In the genomic region with DNA sequence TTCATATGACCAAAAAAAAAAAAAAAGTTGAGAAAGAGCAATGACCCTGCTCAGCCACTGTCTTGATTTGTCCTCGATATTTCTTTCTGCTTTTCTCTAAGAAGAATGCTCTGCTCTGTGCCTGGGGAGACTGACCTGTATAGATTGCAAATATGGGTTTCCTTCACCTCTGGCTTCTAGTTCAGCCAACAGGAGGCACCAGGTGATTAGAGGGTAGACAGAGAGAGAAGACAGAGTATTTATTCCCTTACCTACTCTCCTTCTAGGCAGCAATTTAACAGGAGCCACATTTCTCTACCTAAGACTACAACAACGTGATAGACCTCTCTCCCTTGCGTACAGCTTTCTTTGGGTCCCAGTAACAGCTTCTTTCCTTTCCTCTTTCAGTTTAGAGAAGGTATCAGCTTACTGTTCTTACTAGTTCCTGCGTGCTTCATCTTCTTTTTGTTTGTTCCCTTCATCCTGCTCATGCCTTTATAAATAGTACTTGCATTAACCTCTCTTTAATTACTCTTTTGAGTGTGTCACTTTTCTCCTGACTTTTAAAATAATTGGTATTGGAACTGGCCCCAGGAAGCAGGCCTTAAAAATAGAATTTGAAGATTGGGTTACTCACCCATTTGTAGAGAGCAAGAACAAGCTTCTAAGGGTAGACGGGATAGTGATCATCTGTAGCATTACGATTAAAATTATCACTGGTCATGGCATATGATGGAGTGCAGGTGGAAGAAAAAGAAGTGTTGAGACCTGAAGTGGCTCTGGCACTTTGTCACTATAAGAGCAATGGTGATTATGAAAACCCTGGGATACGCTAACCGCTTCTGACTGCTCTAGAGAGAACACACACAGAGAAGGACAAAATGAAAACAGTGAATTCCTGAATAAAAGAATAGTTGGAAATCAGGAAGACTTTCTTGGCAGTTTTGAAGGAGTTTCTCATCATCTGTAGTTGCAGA, we compare ENCODE assay signal across 2 cellular contexts.
TF ChIP-seq lines count a peak whose summit lies in the region.

No MANE protein-coding gene starts in this region.

TF ChIP-seq in GM23338, 12 proteins besides CTCF, POLR2A, EP300 and RAD21 (continued from another document):
- no peak for TF ChIP-seq CREB1 (CRISPR knock-in tag; IDR thresholded peaks at IDR 0.05; ENCODE audit: low read depth)

TF ChIP-seq in HepG2, 621 proteins besides CTCF, POLR2A, EP300 and RAD21 (continued from another document):
- TF ChIP-seq BCLAF1 (IDR thresholded peaks at IDR 0.05) (no peak), ZFP90 (CRISPR knock-in tag; IDR thresholded peaks at IDR 0.05; ENCODE audit: borderline replicate concordance) (no peak), NFRKB (IDR thresholded peaks at IDR 0.05) (no peak), ZNF282 (IDR thresholded peaks at IDR 0.05; ENCODE audit: partially characterized antibody) (no peak), ZSCAN25 (CRISPR knock-in tag; IDR thresholded peaks at IDR 0.05) (no peak), ZNF225 (CRISPR knock-in tag; IDR thresholded peaks at IDR 0.05) (no peak), ZNF329 (CRISPR knock-in tag; IDR thresholded peaks at IDR 0.05; ENCODE audit: low read depth) (no peak), SNAI1 (CRISPR knock-in tag; IDR thresholded peaks at IDR 0.05; ENCODE audit: borderline replicate concordance) (no peak)
- TF ChIP-seq, protein P1, sequence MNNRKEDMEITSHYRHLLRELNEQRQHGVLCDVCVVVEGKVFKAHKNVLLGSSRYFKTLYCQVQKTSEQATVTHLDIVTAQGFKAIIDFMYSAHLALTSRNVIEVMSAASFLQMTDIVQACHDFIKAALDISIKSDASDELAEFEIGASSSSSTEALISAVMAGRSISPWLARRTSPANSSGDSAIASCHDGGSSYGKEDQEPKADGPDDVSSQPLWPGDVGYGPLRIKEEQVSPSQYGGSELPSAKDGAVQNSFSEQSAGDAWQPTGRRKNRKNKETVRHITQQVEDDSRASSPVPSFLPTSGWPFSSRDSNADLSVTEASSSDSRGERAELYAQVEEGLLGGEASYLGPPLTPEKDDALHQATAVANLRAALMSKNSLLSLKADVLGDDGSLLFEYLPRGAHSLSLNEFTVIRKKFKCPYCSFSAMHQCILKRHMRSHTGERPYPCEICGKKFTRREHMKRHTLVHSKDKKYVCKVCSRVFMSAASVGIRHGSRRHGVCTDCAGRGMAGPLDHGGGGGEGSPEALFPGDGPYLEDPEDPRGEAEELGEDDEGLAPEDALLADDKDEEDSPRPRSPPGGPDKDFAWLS (CRISPR knock-in tag; IDR thresholded peaks at IDR 0.05; ENCODE audit: borderline replicate concordance), result no peak
TF ChIP-seq in HepG2: peak in this region for 0.
